In the genomic region with DNA sequence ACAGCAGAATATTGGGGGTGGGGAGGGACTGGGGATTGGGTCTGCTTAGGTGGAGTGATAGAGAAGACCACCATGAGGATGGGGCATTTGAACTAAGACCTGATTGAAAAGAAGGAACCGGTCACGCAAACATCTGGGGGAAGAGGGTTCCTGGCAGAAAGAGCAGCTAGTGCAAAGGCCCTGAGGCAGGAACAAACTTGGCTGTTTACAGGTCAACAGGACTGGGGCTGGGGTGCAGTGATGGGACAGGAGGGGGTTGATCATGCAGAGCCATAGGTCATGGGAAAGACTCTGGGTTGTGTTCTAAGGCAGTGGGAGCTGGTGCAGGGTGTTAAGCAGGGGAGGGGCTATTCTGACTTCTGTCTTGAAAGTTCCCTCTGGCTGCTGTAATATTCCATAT, we compare ENCODE assay signal across 13 cellular contexts. TPM values are rescaled to one million over a fixed set of nuclear protein-coding genes. Genes with fewer than 3 reads are reported as not detected.
A peak's percentile ranks its signal among the peaks of the same experiment; 100 is the strongest.
DNase-seq lines count a peak whose midpoint lies in the region; ATAC-seq and TF ChIP-seq lines count a peak whose summit lies in the region.
"Had no signal": no experiment of that assay in that cellular context is flagged by ENCODE, and none has a peak within 500 bp of the region (broad histone marks: within the 10 kb centered on the region; RNA-seq: fewer than 3 reads in every experiment).

No MANE protein-coding gene starts in this region.

- H3K9me2 ChIP-seq in Karpas-422 (replicated peaks; ENCODE audit: insufficient read depth, low read length) = no peaks in the 10 kb centered on the region
- H3K9me2 ChIP-seq: SK-N-SH had no signal

- peaks cover 31% of the 10 kb centered on the region for H3K4me1 ChIP-seq in DND-41 (ENCODE audit: insufficient read depth, low read length)
- H3K4me1 ChIP-seq in Karpas-422 (ENCODE audit: low read length) = peaks cover 16% of the 10 kb centered on the region

- no peaks in the 10 kb centered on the region for H3K27me3 Mint-ChIP-seq in natural killer cell (ENCODE audit: low read depth in 2 of 2)

- H2AFZ ChIP-seq in DND-41 (ENCODE audit: low read depth, low read length) (no peak overlapping the region), Karpas-422 (ENCODE audit: low read length) (no peak overlapping the region)

- peak overlapping the region; percentile 91 for H3K4me2 ChIP-seq in DND-41 (ENCODE audit: insufficient read depth, low read length)
- H3K4me2 ChIP-seq in Karpas-422 (ENCODE audit: low read depth, low read length, poor library complexity, severe bottlenecking) = peak overlapping the region; percentile 92

- no peak for DNase-seq in DND-41
- DNase-seq in Karpas-422 = no peak
- no peak for DNase-seq in activated naive CD4-positive, alpha-beta T cell treated with anti-CD3 and anti-CD28 coated beads, Interleukin-2, amount 50 U/mL, for 72 hours (ENCODE audit: low spot score in 2 of 2)
- no peak for DNase-seq in natural killer cell
- DNase-seq in HUDEP-2 (lab: John Stamatoyannopoulos, UW; ENCODE audit: unreplicated experiment in 76 of 76) = no peak
- DNase-seq in DMS 273 treated with DMSO at 0.1 percent for 48 hours (lab: John Stamatoyannopoulos, UW) = no peak
- DNase-seq: activated CD4-positive, alpha-beta T cell treated with anti-CD3 and anti-CD28 coated beads for 4 hours; GOT3; SK-N-SH had no signal

- H4K20me1 ChIP-seq in DND-41 (ENCODE audit: insufficient read depth, low read length) (0 out of 2 replicates have a peak, but pooled peaks cover 2% of the 10 kb centered on the region), Karpas-422 (ENCODE audit: insufficient read depth, low read depth, low read length) (no peaks in the 10 kb centered on the region)

- peaks cover 19 to 22% of the 10 kb centered on the region in 2 donors for H3K36me3 Mint-ChIP-seq in activated naive CD4-positive, alpha-beta T cell treated with anti-CD3 and anti-CD28 coated beads, Interleukin-2, amount 50 U/mL, for 72 hours
- peaks cover 7% of the 10 kb centered on the region for H3K36me3 Mint-ChIP-seq in natural killer cell

- peaks cover 28 to 40% of the 10 kb centered on the region in 2 donors for H3K4me1 Mint-ChIP-seq in natural killer cell

- ATAC-seq in DND-41 (ENCODE audit: insufficient read depth, low read depth) = no peak
- ATAC-seq in activated naive CD4-positive, alpha-beta T cell treated with anti-CD3 and anti-CD28 coated beads, Interleukin-2, amount 50 U/mL, for 72 hours = no peak
- no peak for ATAC-seq in natural killer cell
- ATAC-seq in GM18868 (IDR thresholded peaks at IDR 0.05; ENCODE audit: unreplicated experiment) = no peak
- ATAC-seq: esophagus mucosa, left lobe of liver had no signal

- H3K36me3 ChIP-seq in DND-41 (ENCODE audit: insufficient read depth, low read length) (peaks cover 32% of the 10 kb centered on the region), Karpas-422 (ENCODE audit: insufficient read depth, low read length) (peaks cover 3% of the 10 kb centered on the region; the same call in 1 of the 2 replicates)

- H3K27me3 ChIP-seq in DND-41 (ENCODE audit: insufficient read depth, low read length, poor library complexity) (no peaks in the 10 kb centered on the region), Karpas-422 (ENCODE audit: low read length) (no peaks in the 10 kb centered on the region)

- TF ChIP-seq CTCF in DND-41 (IDR thresholded peaks at IDR 0.05; ENCODE audit: borderline replicate concordance, extremely low read depth, low read length, poor library complexity, severe bottlenecking) (no peak), natural killer cell (IDR thresholded peaks at IDR 0.05) (no peak)

- intact Hi-C loops in natural killer cell (cut with micrococcal nuclease) = loop anchor here (5.0 kb wide), 1 partner anchor 447 kb away; no protein-coding TSS in a partner anchor

- peak overlapping the region; percentile 30 to 96 for H3K27ac Mint-ChIP-seq in activated naive CD4-positive, alpha-beta T cell treated with anti-CD3 and anti-CD28 coated beads, Interleukin-2, amount 50 U/mL, for 72 hours
- peak overlapping the region; percentile 97 to 98 for H3K27ac Mint-ChIP-seq in natural killer cell

- H3K27ac ChIP-seq in DND-41 (ENCODE audit: low read length) (no peak overlapping the region), Karpas-422 (ENCODE audit: low read length) (no peak overlapping the region)

- no peaks in the 10 kb centered on the region for H3K9me3 ChIP-seq in DND-41 (ENCODE audit: insufficient read depth, low read length, severe bottlenecking)
- H3K9me3 ChIP-seq in Karpas-422 (ENCODE audit: low read length) = no peaks in the 10 kb centered on the region
- H3K9me3 ChIP-seq: SK-N-SH had no signal

- peaks cover 35% of the 10 kb centered on the region for H3K79me2 ChIP-seq in DND-41 (ENCODE audit: insufficient read depth, low read length)
- H3K79me2 ChIP-seq in Karpas-422 (ENCODE audit: low read length) = peaks cover 39% of the 10 kb centered on the region

- peak overlapping the region; percentile 100 for H3K4me3 Mint-ChIP-seq in natural killer cell

- H3K9me3 Mint-ChIP-seq in activated naive CD4-positive, alpha-beta T cell treated with anti-CD3 and anti-CD28 coated beads, Interleukin-2, amount 50 U/mL, for 72 hours = no peaks in the 10 kb centered on the region
- H3K9me3 Mint-ChIP-seq in natural killer cell = no peaks in the 10 kb centered on the region

- H3K4me3 ChIP-seq in DND-41 (ENCODE audit: low read depth in 1 of 2, low read length in 2 of 2) (peak overlapping the region in 1 of 2 experiments; percentile 34; a peak in 1 of 4 replicates), Karpas-422 (ENCODE audit: low read length) (no peak overlapping the region)

- H3K9ac ChIP-seq in DND-41 (ENCODE audit: low read depth, low read length) = peak overlapping the region; percentile 83; the same call in 1 of the 2 replicates
- no peak overlapping the region for H3K9ac ChIP-seq in Karpas-422 (ENCODE audit: low read length)

RNA-seq across cellular contexts. Expression of a gene that starts 1.9 kb away (rescaled TPM):
- total RNA-seq in Karpas-422 (2014; rRNA removed; shearing (Covaris generic); ENCODE audit: low replicate concordance) = 21.5 and 26.3 TPM in 2 replicates
- total RNA-seq in activated naive CD4-positive, alpha-beta T cell treated with anti-CD3 and anti-CD28 coated beads, Interleukin-2, amount 50 U/mL, for 72 hours = 10 to 100 TPM; 41.3 to 49.2 TPM
- total RNA-seq in natural killer cell = 10 to 100 TPM; 53.3 to 69.2 (median 62.7) TPM

RNA-seq across cellular contexts. Expression of a gene that starts 18.9 kb away (rescaled TPM):
- total RNA-seq in Karpas-422 (2014; rRNA removed; shearing (Covaris generic); ENCODE audit: low replicate concordance) = 0.11 and 1.3 TPM in 2 replicates
- total RNA-seq in activated naive CD4-positive, alpha-beta T cell treated with anti-CD3 and anti-CD28 coated beads, Interleukin-2, amount 50 U/mL, for 72 hours = 1 to 10 TPM; 1.0 to 1.2 TPM
- 1 to 10 TPM; 1.6 to 2.0 (median 1.8) TPM for total RNA-seq in natural killer cell
- total RNA-seq: G401 had no signal

RNA-seq across cellular contexts. Expression of a gene that starts 50.4 kb away (rescaled TPM):
- total RNA-seq in Karpas-422 (2014; rRNA removed; shearing (Covaris generic); ENCODE audit: low replicate concordance) = 7.8 and 8.9 TPM in 2 replicates
- total RNA-seq in activated naive CD4-positive, alpha-beta T cell treated with anti-CD3 and anti-CD28 coated beads, Interleukin-2, amount 50 U/mL, for 72 hours = 1 to 10 TPM; 5.8 to 8.1 TPM
- total RNA-seq in natural killer cell = 1 to 10 TPM; 6.6 to 10.0 (median 6.9) TPM

RNA-seq across cellular contexts. Expression of a gene that starts 50.6 kb away (rescaled TPM):
- total RNA-seq in Karpas-422 (2014; rRNA removed; shearing (Covaris generic); ENCODE audit: low replicate concordance) = 38.8 and 49.7 TPM in 2 replicates
- 10 to 100 TPM; 32.2 to 35.0 TPM for total RNA-seq in activated naive CD4-positive, alpha-beta T cell treated with anti-CD3 and anti-CD28 coated beads, Interleukin-2, amount 50 U/mL, for 72 hours
- total RNA-seq in natural killer cell = 10 to 100 TPM; 31.4 to 43.4 (median 41.5) TPM
